15 cellular contexts compared by ENCODE assay signal in genomic region chr9:98215266-98215665, GRCh38. TPM values are rescaled to one million over a fixed set of nuclear protein-coding genes. Genes with fewer than 3 reads are reported as not detected.
DNase-seq lines count a peak whose midpoint lies in the region; ATAC-seq, FAIRE-seq and TF ChIP-seq lines count a peak whose summit lies in the region.
"Had no signal": no experiment of that assay in that cellular context is flagged by ENCODE, and none has a peak within 500 bp of the region (broad histone marks: within the 10 kb centered on the region; RNA-seq: fewer than 3 reads in every experiment).

No MANE protein-coding gene starts in this region.

- no peak for FAIRE-seq in kidney (lab: Jason Lieb, UNC)
- FAIRE-seq: bronchial epithelial cell, GM18507 had no signal

- H3K9ac ChIP-seq in kidney (ENCODE audit: low read length in 2 of 2), result no peak overlapping the region

- no peaks in the 10 kb centered on the region for H3K27me3 ChIP-seq in suprapubic skin
- H3K27me3 ChIP-seq: transverse colon had no signal

- H3K27ac ChIP-seq in kidney (ENCODE audit: low read depth in 2 of 2, low read length in 2 of 2) (no peak overlapping the region), suprapubic skin (peak overlapping the region; percentile 88)
- H3K27ac ChIP-seq: lower lobe of right lung, transverse colon had no signal

- peaks cover 39% of the 10 kb centered on the region for H3K4me1 Mint-ChIP-seq in chondrocyte (ENCODE audit: low read depth)

- H3K27me3 Mint-ChIP-seq in chondrocyte (ENCODE audit: low read depth), result no peaks in the 10 kb centered on the region
- H3K27me3 Mint-ChIP-seq: activated CD8-positive, alpha-beta memory T cell treated with anti-CD3 and anti-CD28 coated beads, Interleukin-2, amount 10 ng/mL, durations not matched to agents 7 days and 5 days; activated naive CD8-positive, alpha-beta T cell treated with anti-CD3 and anti-CD28 coated beads, Interleukin-2, amount 10 ng/mL, durations not matched to agents 7 days and 5 days had no signal

- ATAC-seq in GM18520 (IDR thresholded peaks at IDR 0.05; ENCODE audit: unreplicated experiment) (no peak), HG03571 (IDR thresholded peaks at IDR 0.05; ENCODE audit: unreplicated experiment) (no peak)
- ATAC-seq: activated CD8-positive, alpha-beta memory T cell treated with anti-CD3 and anti-CD28 coated beads, Interleukin-2, amount 10 ng/mL, durations not matched to agents 7 days and 5 days; lower lobe of right lung had no signal

- DNase-seq in RPMI7951 (ENCODE audit: low read depth) (peak; percentile 6), chondrocyte (ENCODE audit: low spot score) (no peak), kidney (peak; percentile 7), suprapubic skin (ENCODE audit: low spot score in 2 of 2) (no peak), Kasumi-1 (lab: John Stamatoyannopoulos, UW) (no peak)
- DNase-seq: activated CD8-positive, alpha-beta memory T cell treated with anti-CD3 and anti-CD28 coated beads, Interleukin-2, amount 10 ng/mL, durations not matched to agents 7 days and 5 days; activated naive CD8-positive, alpha-beta T cell treated with anti-CD3 and anti-CD28 coated beads, Interleukin-2, amount 10 ng/mL, durations not matched to agents 7 days and 5 days; AML-193; lower lobe of right lung; NCI-H2227 treated with DMSO at 0.1 percent for 48 hours; transverse colon had no signal

- no peak for TF ChIP-seq POLR2A in suprapubic skin (IDR thresholded peaks at IDR 0.05)

- TF ChIP-seq CTCF in chondrocyte (IDR thresholded peaks at IDR 0.05), result no peak
- no peak for TF ChIP-seq CTCF in kidney (IDR thresholded peaks at IDR 0.05; ENCODE audit: borderline replicate concordance, extremely low read depth, insufficient read depth)
- TF ChIP-seq CTCF in suprapubic skin (IDR thresholded peaks at IDR 0.05), result no peak

- intact Hi-C loops in kidney (cut with DNase I), result no loop called here

- no peak for TF ChIP-seq EP300 in suprapubic skin (IDR thresholded peaks at IDR 0.05)

- 74% methylated on average over 5 of the region's 5 CpGs for WGBS in suprapubic skin

- no peaks in the 10 kb centered on the region for H3K9me3 Mint-ChIP-seq in chondrocyte (ENCODE audit: low read depth)
- H3K9me3 Mint-ChIP-seq: activated naive CD8-positive, alpha-beta T cell treated with anti-CD3 and anti-CD28 coated beads, Interleukin-2, amount 10 ng/mL, durations not matched to agents 7 days and 5 days had no signal

- H3K9me3 ChIP-seq in kidney (ENCODE audit: control insufficient read depth in 1 of 2, low read length in 2 of 2), result no peaks in the 10 kb centered on the region
- no peaks in the 10 kb centered on the region for H3K9me3 ChIP-seq in suprapubic skin
- H3K9me3 ChIP-seq: lower lobe of right lung, transverse colon had no signal

- peaks cover 0 to 5% of the 10 kb centered on the region in 2 donors for H3K36me3 ChIP-seq in kidney (ENCODE audit: control insufficient read depth in 1 of 2, insufficient read depth in 2 of 2, low read length in 2 of 2)
- peaks cover 45% of the 10 kb centered on the region for H3K36me3 ChIP-seq in suprapubic skin

- no peak overlapping the region for H3K4me3 Mint-ChIP-seq in chondrocyte (ENCODE audit: unreplicated experiment)
- H3K4me3 Mint-ChIP-seq: activated CD8-positive, alpha-beta memory T cell treated with anti-CD3 and anti-CD28 coated beads, Interleukin-2, amount 10 ng/mL, durations not matched to agents 7 days and 5 days; activated naive CD8-positive, alpha-beta T cell treated with anti-CD3 and anti-CD28 coated beads, Interleukin-2, amount 10 ng/mL, durations not matched to agents 7 days and 5 days had no signal

- H3K4me1 ChIP-seq in kidney (ENCODE audit: control insufficient read depth in 1 of 2, insufficient read depth in 1 of 2, low read depth in 1 of 2, low read length in 2 of 2) (no peaks in the 10 kb centered on the region), suprapubic skin (peaks cover 23% of the 10 kb centered on the region)

- peak overlapping the region; percentile 79 for H3K27ac Mint-ChIP-seq in chondrocyte (ENCODE audit: unreplicated experiment)
- H3K27ac Mint-ChIP-seq: activated CD8-positive, alpha-beta memory T cell treated with anti-CD3 and anti-CD28 coated beads, Interleukin-2, amount 10 ng/mL, durations not matched to agents 7 days and 5 days; activated naive CD8-positive, alpha-beta T cell treated with anti-CD3 and anti-CD28 coated beads, Interleukin-2, amount 10 ng/mL, durations not matched to agents 7 days and 5 days had no signal

- H3K4me3 ChIP-seq in kidney (ENCODE audit: low read length in 2 of 2), result no peak overlapping the region
- no peak overlapping the region for H3K4me3 ChIP-seq in suprapubic skin
- H3K4me3 ChIP-seq: lower lobe of right lung, transverse colon had no signal

- H3K36me3 Mint-ChIP-seq in chondrocyte (ENCODE audit: low read depth), result peaks cover 19% of the 10 kb centered on the region
- H3K36me3 Mint-ChIP-seq: activated CD8-positive, alpha-beta memory T cell treated with anti-CD3 and anti-CD28 coated beads, Interleukin-2, amount 10 ng/mL, durations not matched to agents 7 days and 5 days; activated naive CD8-positive, alpha-beta T cell treated with anti-CD3 and anti-CD28 coated beads, Interleukin-2, amount 10 ng/mL, durations not matched to agents 7 days and 5 days had no signal

RNA-seq across cellular contexts. Expression of gene CORO2A, which starts 22.8 kb away (rescaled TPM):
- 1.3 TPM in 2 replicates for total RNA-seq in RPMI7951 (2014; rRNA removed; shearing (Covaris generic))
- 10.1 to 17.4 TPM (median 10.2 TPM) in 3 replicates for total RNA-seq in chondrocyte
- 5.3 TPM for total RNA-seq in kidney
- 0.90 TPM for polyA plus RNA-seq in kidney (ENCODE audit: insufficient read depth, low read depth, low replicate concordance)
- 10 to 100 TPM; 17.5 to 25.0 (median 19.9) TPM for total RNA-seq in suprapubic skin

RNA-seq across cellular contexts. Expression of gene TBC1D2, which starts 40.2 kb away (rescaled TPM):
- total RNA-seq in RPMI7951 (2014; rRNA removed; shearing (Covaris generic)), result 1.7 and 2.4 TPM in 2 replicates
- 24.3 to 30.8 TPM (median 24.5 TPM) in 3 replicates for total RNA-seq in chondrocyte
- total RNA-seq in kidney, result 19.6 TPM
- 7.7 TPM for polyA plus RNA-seq in kidney (ENCODE audit: insufficient read depth, low read depth, low replicate concordance)
- total RNA-seq in suprapubic skin, result 10 to 100 TPM; 42.4 to 57.4 (median 49.0) TPM

Comparison
In these comparisons a context has a peak if more than half of its experiments do, and no peak if none do; other contexts are left out.
1. DNase-seq: peak in RPMI7951 (single experiment) and kidney (single experiment); none in chondrocyte (single experiment), suprapubic skin (0 of 2) and Kasumi-1 (0 of 2).